Comparison of ENCODE assay signal across 28 cellular contexts in the genomic region with DNA sequence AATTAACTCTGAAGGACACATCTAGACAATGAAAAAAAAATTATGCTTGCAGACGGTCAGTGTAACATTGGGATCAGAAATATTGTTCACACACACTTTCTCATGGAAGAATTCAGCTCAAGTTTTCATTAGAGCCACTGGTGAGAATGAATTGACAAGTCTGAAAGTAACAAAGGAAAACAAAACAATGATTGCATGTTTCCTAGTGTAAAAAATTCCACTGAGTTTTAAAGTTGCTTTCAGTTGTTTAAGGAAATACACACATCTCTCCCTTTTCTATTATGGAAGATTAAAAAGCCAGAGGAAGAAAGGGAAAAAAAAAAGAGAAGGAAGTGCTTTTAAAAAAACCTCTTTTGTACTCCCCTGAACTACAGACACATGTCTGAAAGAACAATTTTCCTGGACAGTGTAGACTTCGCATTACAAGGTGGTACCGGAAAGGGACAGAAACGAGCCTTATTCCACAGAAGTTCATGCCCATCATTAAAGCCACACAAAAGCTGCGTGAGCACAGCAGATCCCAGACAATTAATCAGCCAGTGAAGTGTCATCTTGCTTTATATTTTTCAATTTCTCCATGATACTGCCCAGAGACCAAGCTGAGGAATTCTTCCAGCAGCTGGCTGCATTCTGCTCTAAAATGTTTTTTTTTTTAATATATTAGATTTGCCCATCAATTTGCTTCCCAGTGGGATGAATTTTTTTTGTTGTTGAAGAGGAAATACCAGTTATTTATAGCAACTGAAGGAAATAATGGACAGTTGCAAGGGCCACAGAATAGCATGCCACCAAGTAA.
DNase-seq lines count a peak whose midpoint lies in the region; ATAC-seq, FAIRE-seq and TF ChIP-seq lines count a peak whose summit lies in the region.
"Had no signal": no experiment of that assay in that cellular context is flagged by ENCODE, and none has a peak within 500 bp of the region (broad histone marks: within the 10 kb centered on the region; RNA-seq: fewer than 3 reads in every experiment).

No MANE protein-coding gene starts in this region.

- intact Hi-C loops in endothelial cell of umbilical vein (cut with micrococcal nuclease), result no loop called here

- FAIRE-seq in endothelial cell of umbilical vein (lab: Jason Lieb, UNC), result peak; percentile 70
- FAIRE-seq: A549, GM12878 had no signal

- H3K4me3 ChIP-seq in endothelial cell of umbilical vein (replicated peaks in 1 of 3; ENCODE audit: insufficient read depth in 1 of 3, low read depth in 1 of 3, low read length in 3 of 3), result no peak overlapping the region
- no peak overlapping the region for H3K4me3 ChIP-seq in neuron (ENCODE audit: low read length)
- no peak overlapping the region for H3K4me3 ChIP-seq in CD8-positive, alpha-beta memory T cell (ENCODE audit: low read length)
- H3K4me3 ChIP-seq: A549, GM12878, PC-9, SJCRH30 had no signal

- no peak overlapping the region for H3K4me3 Mint-ChIP-seq in CD8-positive, alpha-beta memory T cell
- H3K4me3 Mint-ChIP-seq: CD4-positive, alpha-beta memory T cell had no signal

- no peak overlapping the region for H3K9ac ChIP-seq in endothelial cell of umbilical vein (replicated peaks; ENCODE audit: extremely low read depth, insufficient read depth, low read length)
- H3K9ac ChIP-seq: KMS-11 had no signal

- H3K27ac Mint-ChIP-seq in CD8-positive, alpha-beta memory T cell, result no peak overlapping the region
- H3K27ac Mint-ChIP-seq: CD4-positive, alpha-beta memory T cell had no signal

- no peak for TF ChIP-seq CTCF in endothelial cell of umbilical vein (IDR thresholded peaks at IDR 0.05; ENCODE audit: extremely low read depth in 1 of 2, insufficient read depth in 1 of 2, low read depth in 1 of 2, low read length in 2 of 2)

- H3K27me3 ChIP-seq in endothelial cell of umbilical vein (ENCODE audit: control insufficient read depth in 2 of 2, insufficient read depth in 2 of 2, low read length in 2 of 2), result no peaks in the 10 kb centered on the region
- no peaks in the 10 kb centered on the region for H3K27me3 ChIP-seq in neuron (ENCODE audit: insufficient read depth, low read length)
- H3K27me3 ChIP-seq in CD8-positive, alpha-beta memory T cell (ENCODE audit: insufficient read depth, low read length, poor library complexity, severe bottlenecking), result no peaks in the 10 kb centered on the region
- H3K27me3 ChIP-seq: SJCRH30 had no signal

- H3K4me1 ChIP-seq in endothelial cell of umbilical vein (ENCODE audit: control insufficient read depth, extremely low read depth, insufficient read depth, low read length) (peaks cover 3% of the 10 kb centered on the region), neuron (ENCODE audit: insufficient read depth, low read length) (peaks cover 14% of the 10 kb centered on the region)
- no peaks in the 10 kb centered on the region for H3K4me1 ChIP-seq in CD8-positive, alpha-beta memory T cell (ENCODE audit: insufficient read depth, low read length)
- H3K4me1 ChIP-seq: A549, Caco-2, SJCRH30 had no signal

- peak; percentile 5 for DNase-seq in KBM-7
- peak; percentile 58 for DNase-seq in endothelial cell of umbilical vein (ENCODE audit: low read depth, low spot score)
- no peak for DNase-seq in CD8-positive, alpha-beta memory T cell
- DNase-seq in Kasumi-1 (lab: John Stamatoyannopoulos, UW), result no peak
- DNase-seq: AML-193; C1 segment of cervical spinal cord; Caco-2; CD4-positive, alpha-beta memory T cell; DMS79; EL; GDM1; IMR-90; NCI-H1092; NCI-H1417 treated with DMSO at 0.1 percent for 48 hours; NCI-H1694 treated with DMSO at 0.1 percent for 48 hours; NCI-H2081 treated with DMSO at 0.1 percent for 48 hours; NCI-H446 treated with DMSO at 0.1 percent for 48 hours; NCI-H526; PC-9; SJCRH30 had no signal

- H3K27ac ChIP-seq in endothelial cell of umbilical vein (ENCODE audit: insufficient read depth, low read depth, low read length), result no peak overlapping the region
- H3K27ac ChIP-seq in CD8-positive, alpha-beta memory T cell (ENCODE audit: low read depth, low read length), result no peak overlapping the region
- H3K27ac ChIP-seq: A549, KMS-11, PC-9, SJCRH30 had no signal

- no peaks in the 10 kb centered on the region for H3K9me1 ChIP-seq in endothelial cell of umbilical vein (replicated peaks; ENCODE audit: control insufficient read depth, extremely low read depth, insufficient read depth, low read length)

- no peaks in the 10 kb centered on the region for H4K20me1 ChIP-seq in endothelial cell of umbilical vein (replicated peaks; ENCODE audit: control insufficient read depth, extremely low read depth, insufficient read depth, low read length)

- H3K9me3 ChIP-seq in endothelial cell of umbilical vein (replicated peaks; ENCODE audit: control insufficient read depth, insufficient read depth, low read length) (no peaks in the 10 kb centered on the region), neuron (ENCODE audit: low read length) (no peaks in the 10 kb centered on the region)
- no peaks in the 10 kb centered on the region for H3K9me3 ChIP-seq in CD8-positive, alpha-beta memory T cell (ENCODE audit: low read length)
- H3K9me3 ChIP-seq: A549, Caco-2, SJCRH30 had no signal

- peaks cover 0 to 5% (median 0%) of the 10 kb centered on the region in 3 donors for H3K36me3 Mint-ChIP-seq in CD8-positive, alpha-beta memory T cell
- H3K36me3 Mint-ChIP-seq: CD4-positive, alpha-beta memory T cell had no signal

- POLR2A ChIA-PET in endothelial cell of umbilical vein (lab: Charles Lee), result no interaction called here
- POLR2A ChIA-PET in CD8-positive, alpha-beta memory T cell (lab: Charles Lee), result no interaction called here

- H2AFZ ChIP-seq in endothelial cell of umbilical vein (ENCODE audit: low read depth, low read length), result no peak overlapping the region
- H2AFZ ChIP-seq in neuron (ENCODE audit: low read depth, low read length), result peak overlapping the region; percentile 41
- H2AFZ ChIP-seq: PC-9 had no signal

- H3K27me3 Mint-ChIP-seq in CD8-positive, alpha-beta memory T cell, result peaks cover 0 to 1% of the 10 kb centered on the region in 2 donors

- no peaks in the 10 kb centered on the region for H3K4me1 Mint-ChIP-seq in CD8-positive, alpha-beta memory T cell
- H3K4me1 Mint-ChIP-seq: CD4-positive, alpha-beta memory T cell had no signal

- H3K36me3 ChIP-seq in endothelial cell of umbilical vein (ENCODE audit: control insufficient read depth in 2 of 2, extremely low read depth in 1 of 2, insufficient read depth in 2 of 2, low read length in 2 of 2), result peaks cover 13 to 19% of the 10 kb centered on the region in 2 experiments
- no peaks in the 10 kb centered on the region for H3K36me3 ChIP-seq in neuron (ENCODE audit: insufficient read depth, low read length)
- H3K36me3 ChIP-seq in CD8-positive, alpha-beta memory T cell (ENCODE audit: insufficient read depth, low read length), result no peaks in the 10 kb centered on the region
- H3K36me3 ChIP-seq: SJCRH30 had no signal

- peaks cover 0 to 9% (median 0%) of the 10 kb centered on the region in 5 donors for H3K9me3 Mint-ChIP-seq in CD8-positive, alpha-beta memory T cell

- H3K4me2 ChIP-seq in endothelial cell of umbilical vein (ENCODE audit: insufficient read depth, low read length), result no peak overlapping the region
- H3K4me2 ChIP-seq: A549, KMS-11, PC-9 had no signal

- H3K79me2 ChIP-seq in endothelial cell of umbilical vein (ENCODE audit: control insufficient read depth, insufficient read depth, low read length), result no peaks in the 10 kb centered on the region

- ATAC-seq in SK-N-SH treated with all-trans-retinoic acid at 6 μM for 48 hours (peak; percentile 77), GM19324 (IDR thresholded peaks at IDR 0.05; ENCODE audit: low FRiP score, unreplicated experiment) (no peak)
- ATAC-seq: A549, GM12878, HCT116, Right ventricle myocardium inferior had no signal

- no peak for TF ChIP-seq POLR2A in endothelial cell of umbilical vein (IDR thresholded peaks at IDR 0.05; ENCODE audit: low read depth, low read length)

- in situ Hi-C loops in KBM-7 (cut with MboI; ENCODE audit: low pct_unique_long_range_greater_than_20kb, low sequenced_read_pairs), result no loop called here

- BruUV-seq in endothelial cell of umbilical vein (replicated peaks; lab: Mats Ljungman, UMichigan), result no TSS peak

- CTCF ChIA-PET in endothelial cell of umbilical vein (lab: Charles Lee), result no interaction called here
- CTCF ChIA-PET in CD8-positive, alpha-beta memory T cell (lab: Charles Lee), result no interaction called here

- dilution Hi-C loops in endothelial cell of umbilical vein (cut with MboI; ENCODE audit: extremely low pct_ligation_motif_present, low sequenced_read_pairs), result no loop called here

TF ChIP-seq in SK-N-SH treated with all-trans-retinoic acid at 6 μM for 48 hours, 23 proteins besides CTCF, POLR2A, EP300 and RAD21:
- no peak for TF ChIP-seq ZC3H10 (CRISPR knock-in tag; IDR thresholded peaks at IDR 0.05)
- TF ChIP-seq ISL1 (CRISPR knock-in tag; IDR thresholded peaks at IDR 0.05), result peak; percentile 55; the same call in 1 of the 2 replicates

TF ChIP-seq in endothelial cell of umbilical vein, 7 proteins besides CTCF, POLR2A, EP300 and RAD21:
- TF ChIP-seq GATA2 (IDR thresholded peaks at IDR 0.05; ENCODE audit: insufficient read depth, insufficient read length, low read depth, low read length) (no peak), MYC (IDR thresholded peaks at IDR 0.05; ENCODE audit: low read depth, low read length) (no peak), EZH2 (IDR thresholded peaks at IDR 0.05; ENCODE audit: borderline replicate concordance, low read depth, low read length, severe bottlenecking) (no peak), JUN (IDR thresholded peaks at IDR 0.05; ENCODE audit: borderline replicate concordance, insufficient read depth, insufficient read length, low read depth) (no peak), POLR2AphosphoS5 (IDR thresholded peaks at IDR 0.05; ENCODE audit: insufficient read depth, low read depth, low read length) (no peak), FOS (IDR thresholded peaks at IDR 0.05; ENCODE audit: borderline replicate concordance, insufficient read depth, low read length) (no peak)
- TF ChIP-seq, protein P1, sequence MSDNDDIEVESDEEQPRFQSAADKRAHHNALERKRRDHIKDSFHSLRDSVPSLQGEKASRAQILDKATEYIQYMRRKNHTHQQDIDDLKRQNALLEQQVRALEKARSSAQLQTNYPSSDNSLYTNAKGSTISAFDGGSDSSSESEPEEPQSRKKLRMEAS (IDR thresholded peaks at IDR 0.05; ENCODE audit: insufficient read depth, insufficient read length), result no peak

Comparison
In these comparisons a context has a peak if more than half of its experiments do, and no peak if none do; other contexts are left out.
1. DNase-seq: peak in KBM-7 (single experiment) and endothelial cell of umbilical vein (single experiment); none in CD8-positive, alpha-beta memory T cell (0 of 5) and Kasumi-1 (0 of 2).